Comparison of ENCODE assay signal across 8 cellular contexts in genomic region chrX:51802917-51803688, GRCh38. TPM values are rescaled to one million over a fixed set of nuclear protein-coding genes. Genes with fewer than 3 reads are reported as not detected.
DNase-seq lines count a peak whose midpoint lies in the region; ATAC-seq, FAIRE-seq and TF ChIP-seq lines count a peak whose summit lies in the region.

No MANE protein-coding gene starts in this region.

- peak overlapping the region; percentile 98 for H2BK5ac ChIP-seq in H1 (ENCODE audit: low read depth, low read length)

- H2AK5ac ChIP-seq in H1 (ENCODE audit: low read depth, low read length): no peak overlapping the region

- H3K36me3 Mint-ChIP-seq in activated CD8-positive, alpha-beta T cell treated with anti-CD3 and anti-CD28 coated beads, Interleukin-2, amount 10 ng/mL, durations not matched to agents 7 days and 5 days (ENCODE audit: low read depth): peaks cover 8% of the 10 kb centered on the region

- 0% methylated on average over 25 of the region's 26 CpGs; no CpG with 5 or more reads in 1 of the 2 experiments for WGBS in H1 (ENCODE audit: extremely low coverage in 1 of 2, insufficient coverage in 1 of 2, insufficient read length in 1 of 2, insufficient replicate concordance in 2 of 2, low coverage in 1 of 2, low lambda C conversion rate in 2 of 2, missing lambda C conversion rate in 1 of 2), 2 experiments

- H2BK120ac ChIP-seq in H1 (replicated peaks; ENCODE audit: low read depth, low read length): no peak overlapping the region

- peak overlapping the region; percentile 35; the same call in 1 of the 2 replicates for H4K8ac ChIP-seq in H1 (ENCODE audit: extremely low read depth, insufficient read depth, low read length)

- peak overlapping the region; percentile 65 to 96 (median 90) for H3K9ac ChIP-seq in H1 (replicated peaks in 1 of 4; ENCODE audit: extremely low read depth in 1 of 4, low read depth in 3 of 4, low read length in 3 of 4)

- peak overlapping the region; percentile 81 to 89 (median 84) for H3K4me3 ChIP-seq in H1 (ENCODE audit: extremely low read depth in 1 of 4, insufficient read depth in 2 of 4, low read depth in 3 of 4, low read length in 4 of 4)

- H3K4me1 Mint-ChIP-seq in activated CD8-positive, alpha-beta T cell treated with anti-CD3 and anti-CD28 coated beads, Interleukin-2, amount 10 ng/mL, durations not matched to agents 7 days and 5 days (ENCODE audit: low read depth): peaks cover 22% of the 10 kb centered on the region

- peak; percentile 83 for ATAC-seq in HG03095 (IDR thresholded peaks at IDR 0.05; ENCODE audit: unreplicated experiment)
- ATAC-seq in activated CD8-positive, alpha-beta T cell treated with anti-CD3 and anti-CD28 coated beads, Interleukin-2, amount 10 ng/mL, durations not matched to agents 7 days and 5 days: peak; percentile 94

- no peaks in the 10 kb centered on the region for H3K79me1 ChIP-seq in H1 (ENCODE audit: low read depth, low read length)

- peak overlapping the region; percentile 68 to 86 for H3K4me2 ChIP-seq in H1 (ENCODE audit: insufficient read depth in 1 of 2, low read depth in 2 of 2, low read length in 2 of 2)

- peaks cover 0 to 4% (median 0%) of the 10 kb centered on the region in 4 experiments; a peak in 2 of 8 replicates for H3K36me3 ChIP-seq in H1 (ENCODE audit: control insufficient read depth in 2 of 4, insufficient read depth in 4 of 4, low read length in 3 of 4)

- peak overlapping the region; percentile 61; the same call in 1 of the 2 replicates for H2BK15ac ChIP-seq in H1 (ENCODE audit: low read length)

- peak overlapping the region; percentile 90 for H3K18ac ChIP-seq in H1 (ENCODE audit: extremely low read depth, low read length)

- H3K23me2 ChIP-seq in H1 (ENCODE audit: low read depth, low read length): no peaks in the 10 kb centered on the region

- H2BK20ac ChIP-seq in H1 (ENCODE audit: low read length): no peak overlapping the region

- H2BK12ac ChIP-seq in H1 (ENCODE audit: low read depth, low read length): peak overlapping the region; percentile 87; the same call in 1 of the 2 replicates

- FAIRE-seq in H1 (lab: Jason Lieb, UNC): peak; percentile 100

- peaks cover 0 to 44% of the 10 kb centered on the region in 2 experiments; a peak in 2 of 4 replicates for H3K79me2 ChIP-seq in H1 (ENCODE audit: control insufficient read depth in 1 of 2, insufficient read depth in 2 of 2, low read length in 2 of 2)

- H3K9me3 ChIP-seq in H1 (ENCODE audit: insufficient read depth in 2 of 2, low read depth in 1 of 2, low read length in 1 of 2): no peaks in the 10 kb centered on the region

- peak overlapping the region; percentile 81 for H2AFZ ChIP-seq in H1 (ENCODE audit: low read length)

- peak overlapping the region; percentile 98 for H3K27ac ChIP-seq in H1 (ENCODE audit: low read depth, low read length)

- H3K4me1 ChIP-seq in H1 (replicated peaks in 1 of 4; ENCODE audit: control insufficient read depth in 3 of 4, insufficient read depth in 4 of 4, low read length in 3 of 4): peaks cover 0 to 3% (median 0%) of the 10 kb centered on the region in 4 experiments; a peak in 2 of 7 replicates

- CTCF ChIA-PET in activated CD8-positive, alpha-beta T cell treated with anti-CD3 and anti-CD28 coated beads, Interleukin-2, amount 10 ng/mL, durations not matched to agents 7 days and 5 days (lab: Charles Lee): interaction anchor here (1.3 kb wide), 1 partner anchor 161 kb away, joined by 7 read pairs; no protein-coding TSS in a partner anchor
- CTCF ChIA-PET in H1 (lab: Charles Lee; ENCODE audit: partially characterized antibody): interaction anchor here (0.8 to 1.8 kb wide), 5 partner anchors 11 to 165 kb away, joined by 3 to 6 read pairs (median 4); no protein-coding TSS in a partner anchor

- peak; percentile 42 to 44 (median 44) for TF ChIP-seq CTCF in H1 (IDR thresholded peaks at IDR 0.05; ENCODE audit: control extremely low read depth in 1 of 3, insufficient read depth in 1 of 3, low read depth in 1 of 3, low read length in 3 of 3)

- peak; percentile 18 for TF ChIP-seq POLR2A in GM18526 (IDR thresholded peaks at IDR 0.05; ENCODE audit: extremely low read depth, insufficient read length)
- peak; percentile 75 to 91 for TF ChIP-seq POLR2A in H1 (IDR thresholded peaks at IDR 0.05; ENCODE audit: control extremely low read depth in 1 of 2, low read depth in 2 of 2, low read length in 2 of 2)

- peak overlapping the region; percentile 72 for H3K4ac ChIP-seq in H1 (replicated peaks; ENCODE audit: insufficient read length, low read depth, low read length)

- no peaks in the 10 kb centered on the region for H4K20me1 ChIP-seq in H1 (replicated peaks in 1 of 2; ENCODE audit: control insufficient read depth in 1 of 2, insufficient read depth in 2 of 2, low read length in 2 of 2)

- TF ChIP-seq EP300 in H1 (IDR thresholded peaks at IDR 0.05; ENCODE audit: borderline replicate concordance in 1 of 2, low read depth in 2 of 2, low read length in 2 of 2): no peak

- no peak overlapping the region for H3K14ac ChIP-seq in H1 (ENCODE audit: insufficient read length)

- no peak overlapping the region for H3K23ac ChIP-seq in H1 (ENCODE audit: insufficient read length)

- peak overlapping the region; percentile 88 for H4K91ac ChIP-seq in H1 (replicated peaks; ENCODE audit: insufficient read length, low read length)

- H3K9me3 Mint-ChIP-seq in activated CD8-positive, alpha-beta T cell treated with anti-CD3 and anti-CD28 coated beads, Interleukin-2, amount 10 ng/mL, durations not matched to agents 7 days and 5 days (ENCODE audit: insufficient read depth): no peaks in the 10 kb centered on the region

- no peaks in the 10 kb centered on the region for H3K27me3 ChIP-seq in H1 (replicated peaks in 1 of 4; ENCODE audit: control insufficient read depth in 3 of 4, extremely low read depth in 1 of 4, insufficient read depth in 3 of 4, low read length in 3 of 4)

- H3K4me3 Mint-ChIP-seq in activated CD8-positive, alpha-beta T cell treated with anti-CD3 and anti-CD28 coated beads, Interleukin-2, amount 10 ng/mL, durations not matched to agents 7 days and 5 days: peak overlapping the region; percentile 91

- H3K56ac ChIP-seq in H1 (replicated peaks; ENCODE audit: insufficient read length, low read depth, low read length): no peak overlapping the region

- no peaks in the 10 kb centered on the region for H3K27me3 Mint-ChIP-seq in activated CD8-positive, alpha-beta T cell treated with anti-CD3 and anti-CD28 coated beads, Interleukin-2, amount 10 ng/mL, durations not matched to agents 7 days and 5 days (ENCODE audit: low read depth)

- peak overlapping the region; percentile 93 for H4K5ac ChIP-seq in H1 (ENCODE audit: insufficient read length, low read depth, low read length)

- peak; percentile 46 to 64 for TF ChIP-seq RAD21 in H1 (IDR thresholded peaks at IDR 0.05 in 1 of 2, conservative IDR thresholded peaks at IDR 0.05 in 1 of 2; ENCODE audit: low read depth in 2 of 2, low read length in 2 of 2)

- DNase-seq in A172 (ENCODE audit: low spot score) (peak; percentile 55), NCI-H510A treated with DMSO at 0.1 percent for 48 hours (lab: John Stamatoyannopoulos, UW) (peak; percentile 42), H1 (ENCODE audit: low read depth in 1 of 2, low spot score in 2 of 2) (peak; percentile 58), midbrain (lab: John Stamatoyannopoulos, UW) (peak; percentile 49)
- DNase-seq in activated CD8-positive, alpha-beta T cell treated with anti-CD3 and anti-CD28 coated beads, Interleukin-2, amount 10 ng/mL, durations not matched to agents 7 days and 5 days: peak; percentile 79
- peak; percentile 21 to 36 for DNase-seq in stimulated activated CD8-positive, alpha-beta memory T cell treated with anti-CD3 and anti-CD28 coated beads, Interleukin-2, amount 100 ng/mL, for 48 hours (ENCODE audit: low read depth in 2 of 2)

- POLR2A ChIA-PET in activated CD8-positive, alpha-beta T cell treated with anti-CD3 and anti-CD28 coated beads, Interleukin-2, amount 10 ng/mL, durations not matched to agents 7 days and 5 days (lab: Charles Lee): no interaction called here
- POLR2A ChIA-PET in H1 (lab: Charles Lee; ENCODE audit: partially characterized antibody): interaction anchor here (0.9 to 1.0 kb wide), 3 partner anchors 9 to 77 kb away, joined by 3 to 4 read pairs (median 3); partner anchors contain the start of gene GSPT2

- H3K27ac Mint-ChIP-seq in activated CD8-positive, alpha-beta T cell treated with anti-CD3 and anti-CD28 coated beads, Interleukin-2, amount 10 ng/mL, durations not matched to agents 7 days and 5 days: peak overlapping the region; percentile 98

TF ChIP-seq in H1, 55 proteins besides CTCF, POLR2A, EP300 and RAD21 (continues in another document):
- TF ChIP-seq SIN3A (conservative IDR thresholded peaks at IDR 0.05 in 1 of 2, IDR thresholded peaks at IDR 0.05 in 1 of 2; ENCODE audit: low read depth in 1 of 2, low read length in 2 of 2) (0 out of 4 replicates have a peak, but pooled peaks of 1 of the 2 experiments have one; percentile 40), SP1 (IDR thresholded peaks at IDR 0.05; ENCODE audit: low read depth, low read length) (no peak), KDM4A (IDR thresholded peaks at IDR 0.05; ENCODE audit: low read depth, low read length, severe bottlenecking) (peak; percentile 12), TBP (IDR thresholded peaks at IDR 0.05; ENCODE audit: low read depth, low read length) (peak; percentile 80), ATF3 (IDR thresholded peaks at IDR 0.05; ENCODE audit: insufficient read depth, low read depth, low read length) (no peak), SUZ12 (IDR thresholded peaks at IDR 0.05; ENCODE audit: low read length) (no peak), RFX5 (IDR thresholded peaks at IDR 0.05; ENCODE audit: borderline replicate concordance, low read depth, low read length) (no peak), POU5F1 (IDR thresholded peaks at IDR 0.05; ENCODE audit: low read depth, low read length) (no peak), SP2 (IDR thresholded peaks at IDR 0.05; ENCODE audit: low read length) (no peak), PHF8 (conservative IDR thresholded peaks at IDR 0.05; ENCODE audit: low read depth, low read length) (peak; percentile 74)

RNA-seq across cellular contexts. Expression of gene GSPT2, which starts 59.9 kb away (rescaled TPM):
- total RNA-seq in A172 (2014; rRNA removed; shearing (Covaris generic)): 7.3 and 8.7 TPM in 2 replicates
- 10 to 100 TPM; 11.9 to 13.3 TPM for total RNA-seq in activated CD8-positive, alpha-beta T cell treated with anti-CD3 and anti-CD28 coated beads, Interleukin-2, amount 10 ng/mL, durations not matched to agents 7 days and 5 days
- total RNA-seq in H1 (2021; fragmentation: NEBNext Ultra II Directional; extraction: Animal tissue kit (Norgen Biotek cat#: 25700)): 27.7 and 28.2 TPM in 2 replicates
- polyA plus RNA-seq in H1 (2011; rRNA removed): 9.6 and 10.8 TPM in 2 replicates
- polyA plus RNA-seq in H1 (2011; cell fraction: cytosol; rRNA removed): 13.0 TPM
- polyA plus RNA-seq in H1 (2011; cell fraction: nucleus; rRNA removed): 6.6 TPM
- polyA plus RNA-seq in H1 (2012, experiment 1 of 2): 21.6 to 33.3 TPM (median 22.4 TPM) in 4 replicates
- polyA plus RNA-seq in H1 (2012, experiment 2 of 2): 5.9 TPM
- polyA plus RNA-seq in H1 (2013, experiment 1 of 2): 21.6 TPM
- 19.8 TPM for polyA plus RNA-seq in H1 (2013, experiment 2 of 2)
- polyA minus RNA-seq in H1 (2011; rRNA and poly(A)+ RNA removed): 5.1 and 8.3 TPM in 2 replicates
- polyA minus RNA-seq in H1 (2011; cell fraction: cytosol; rRNA and poly(A)+ RNA removed): 10.3 TPM
- polyA minus RNA-seq in H1 (2011; cell fraction: nucleus; rRNA and poly(A)+ RNA removed): 8.6 TPM

Comparison
In these comparisons a context has a peak if more than half of its experiments do, and no peak if none do; other contexts are left out.
1. Peak in every context shown above with its lines: DNase-seq, ATAC-seq, H3K4me3 ChIP-seq and H3K27ac ChIP-seq.
2. DNase-seq: peak in every context shown above with its lines; median percentile 79 in activated CD8-positive, alpha-beta T cell treated with anti-CD3 and anti-CD28 coated beads, Interleukin-2, amount 10 ng/mL, durations not matched to agents 7 days and 5 days; 58 in H1; 55 in A172; 49 in midbrain; 42 in NCI-H510A treated with DMSO at 0.1 percent for 48 hours; 28 in stimulated activated CD8-positive, alpha-beta memory T cell treated with anti-CD3 and anti-CD28 coated beads, Interleukin-2, amount 100 ng/mL, for 48 hours.